ENCODE assay signal across 1 cellular context in the genomic region with DNA sequence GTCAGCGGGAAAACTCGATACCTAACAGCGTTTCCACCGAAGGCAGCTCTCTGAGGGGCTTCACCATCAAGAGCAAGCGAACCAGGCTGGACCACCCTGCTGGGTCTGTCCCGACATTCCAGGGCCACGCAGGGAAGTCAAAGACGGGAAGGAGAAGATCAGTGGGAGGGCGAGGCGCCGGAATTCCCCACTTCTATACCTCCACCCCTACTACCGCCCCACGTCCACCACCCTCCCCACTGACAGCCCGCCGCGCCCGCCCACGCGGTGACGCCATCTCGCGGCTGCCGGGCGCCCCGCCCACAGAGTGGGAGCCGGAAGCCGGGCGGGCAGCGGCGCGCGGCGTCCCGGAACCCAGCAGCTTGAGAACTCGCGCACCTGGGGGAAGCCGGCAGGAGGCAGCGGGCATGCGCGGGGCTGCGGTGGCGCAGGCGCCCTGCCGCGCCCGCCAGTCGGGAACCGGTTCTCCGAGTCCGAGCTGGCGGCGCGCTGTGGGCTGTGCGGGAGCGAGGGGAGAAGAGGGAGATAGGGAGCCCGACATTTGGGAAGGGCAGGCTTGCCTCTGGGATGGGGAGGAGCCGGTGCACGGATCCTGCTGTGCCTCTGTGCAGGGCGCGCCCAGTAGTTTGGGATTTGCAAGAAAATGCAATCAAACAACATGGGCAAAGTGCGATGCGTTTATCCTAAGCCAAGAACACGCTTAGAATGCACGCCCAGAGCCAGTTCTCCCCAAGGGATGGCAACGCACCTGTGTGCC.
TF ChIP-seq lines count a peak whose summit lies in the region.

No MANE protein-coding gene starts in this region.

TF ChIP-seq in HepG2, 621 proteins besides CTCF, POLR2A, EP300 and RAD21 (continued from another document and continues in another):
- no peak for TF ChIP-seq HNF1A (IDR thresholded peaks at IDR 0.05; ENCODE audit: low read depth)
- peak; percentile 44; the same call in 1 of the 2 replicates for TF ChIP-seq HNF1A (CRISPR knock-in tag; IDR thresholded peaks at IDR 0.05; ENCODE audit: borderline replicate concordance)
- TF ChIP-seq ZNF501 (CRISPR knock-in tag; IDR thresholded peaks at IDR 0.05), result peak; percentile 77
- no peak for TF ChIP-seq TCF7L2 (IDR thresholded peaks at IDR 0.05; ENCODE audit: low read depth, low read length)
- TF ChIP-seq SP1 (IDR thresholded peaks at IDR 0.05), result no peak
- TF ChIP-seq SP1 (CRISPR knock-in tag; IDR thresholded peaks at IDR 0.05), result 0 out of 2 replicates have a peak, but pooled peaks have one; percentile 14
- TF ChIP-seq KDM4B (CRISPR knock-in tag; IDR thresholded peaks at IDR 0.05), result 0 out of 2 replicates have a peak, but pooled peaks have one; percentile 25
- no peak for TF ChIP-seq MAFF (IDR thresholded peaks at IDR 0.05; ENCODE audit: low read depth, low read length)
- TF ChIP-seq, protein P1, sequence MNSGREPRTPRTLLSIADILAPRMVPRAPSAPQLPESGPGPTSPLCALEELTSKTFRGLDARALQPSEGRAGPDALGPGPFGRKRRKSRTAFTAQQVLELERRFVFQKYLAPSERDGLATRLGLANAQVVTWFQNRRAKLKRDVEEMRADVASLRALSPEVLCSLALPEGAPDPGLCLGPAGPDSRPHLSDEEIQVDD (CRISPR knock-in tag; IDR thresholded peaks at IDR 0.05; ENCODE audit: borderline replicate concordance), result no peak
- TF ChIP-seq, protein P2, sequence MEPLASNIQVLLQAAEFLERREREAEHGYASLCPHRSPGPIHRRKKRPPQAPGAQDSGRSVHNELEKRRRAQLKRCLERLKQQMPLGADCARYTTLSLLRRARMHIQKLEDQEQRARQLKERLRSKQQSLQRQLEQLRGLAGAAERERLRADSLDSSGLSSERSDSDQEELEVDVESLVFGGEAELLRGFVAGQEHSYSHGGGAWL (CRISPR knock-in tag; IDR thresholded peaks at IDR 0.05), result 0 out of 2 replicates have a peak, but pooled peaks have one; percentile 28
- no peak for TF ChIP-seq ZNF333 (CRISPR knock-in tag; IDR thresholded peaks at IDR 0.05; ENCODE audit: borderline replicate concordance)
- TF ChIP-seq, protein P3, sequence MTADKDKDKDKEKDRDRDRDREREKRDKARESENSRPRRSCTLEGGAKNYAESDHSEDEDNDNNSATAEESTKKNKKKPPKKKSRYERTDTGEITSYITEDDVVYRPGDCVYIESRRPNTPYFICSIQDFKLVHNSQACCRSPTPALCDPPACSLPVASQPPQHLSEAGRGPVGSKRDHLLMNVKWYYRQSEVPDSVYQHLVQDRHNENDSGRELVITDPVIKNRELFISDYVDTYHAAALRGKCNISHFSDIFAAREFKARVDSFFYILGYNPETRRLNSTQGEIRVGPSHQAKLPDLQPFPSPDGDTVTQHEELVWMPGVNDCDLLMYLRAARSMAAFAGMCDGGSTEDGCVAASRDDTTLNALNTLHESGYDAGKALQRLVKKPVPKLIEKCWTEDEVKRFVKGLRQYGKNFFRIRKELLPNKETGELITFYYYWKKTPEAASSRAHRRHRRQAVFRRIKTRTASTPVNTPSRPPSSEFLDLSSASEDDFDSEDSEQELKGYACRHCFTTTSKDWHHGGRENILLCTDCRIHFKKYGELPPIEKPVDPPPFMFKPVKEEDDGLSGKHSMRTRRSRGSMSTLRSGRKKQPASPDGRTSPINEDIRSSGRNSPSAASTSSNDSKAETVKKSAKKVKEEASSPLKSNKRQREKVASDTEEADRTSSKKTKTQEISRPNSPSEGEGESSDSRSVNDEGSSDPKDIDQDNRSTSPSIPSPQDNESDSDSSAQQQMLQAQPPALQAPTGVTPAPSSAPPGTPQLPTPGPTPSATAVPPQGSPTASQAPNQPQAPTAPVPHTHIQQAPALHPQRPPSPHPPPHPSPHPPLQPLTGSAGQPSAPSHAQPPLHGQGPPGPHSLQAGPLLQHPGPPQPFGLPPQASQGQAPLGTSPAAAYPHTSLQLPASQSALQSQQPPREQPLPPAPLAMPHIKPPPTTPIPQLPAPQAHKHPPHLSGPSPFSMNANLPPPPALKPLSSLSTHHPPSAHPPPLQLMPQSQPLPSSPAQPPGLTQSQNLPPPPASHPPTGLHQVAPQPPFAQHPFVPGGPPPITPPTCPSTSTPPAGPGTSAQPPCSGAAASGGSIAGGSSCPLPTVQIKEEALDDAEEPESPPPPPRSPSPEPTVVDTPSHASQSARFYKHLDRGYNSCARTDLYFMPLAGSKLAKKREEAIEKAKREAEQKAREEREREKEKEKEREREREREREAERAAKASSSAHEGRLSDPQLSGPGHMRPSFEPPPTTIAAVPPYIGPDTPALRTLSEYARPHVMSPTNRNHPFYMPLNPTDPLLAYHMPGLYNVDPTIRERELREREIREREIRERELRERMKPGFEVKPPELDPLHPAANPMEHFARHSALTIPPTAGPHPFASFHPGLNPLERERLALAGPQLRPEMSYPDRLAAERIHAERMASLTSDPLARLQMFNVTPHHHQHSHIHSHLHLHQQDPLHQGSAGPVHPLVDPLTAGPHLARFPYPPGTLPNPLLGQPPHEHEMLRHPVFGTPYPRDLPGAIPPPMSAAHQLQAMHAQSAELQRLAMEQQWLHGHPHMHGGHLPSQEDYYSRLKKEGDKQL (CRISPR knock-in tag; IDR thresholded peaks at IDR 0.05; ENCODE audit: low read depth), result no peak
- TF ChIP-seq POLR2AphosphoS5 (IDR thresholded peaks at IDR 0.05; ENCODE audit: low read depth, low read length), result peak; percentile 88
- TF ChIP-seq, protein P4, sequence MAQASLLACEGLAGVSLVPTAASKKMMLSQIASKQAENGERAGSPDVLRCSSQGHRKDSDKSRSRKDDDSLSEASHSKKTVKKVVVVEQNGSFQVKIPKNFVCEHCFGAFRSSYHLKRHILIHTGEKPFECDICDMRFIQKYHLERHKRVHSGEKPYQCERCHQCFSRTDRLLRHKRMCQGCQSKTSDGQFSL (CRISPR knock-in tag; IDR thresholded peaks at IDR 0.05), result peak; percentile 9; the same call in 1 of the 2 replicates
- no peak; the same call in 1 of the 2 replicates for TF ChIP-seq BRCA1 (CRISPR knock-in tag; IDR thresholded peaks at IDR 0.05)
- no peak; the same call in 1 of the 2 replicates for TF ChIP-seq TARDBP (CRISPR knock-in tag; IDR thresholded peaks at IDR 0.05)
- TF ChIP-seq, protein P5, sequence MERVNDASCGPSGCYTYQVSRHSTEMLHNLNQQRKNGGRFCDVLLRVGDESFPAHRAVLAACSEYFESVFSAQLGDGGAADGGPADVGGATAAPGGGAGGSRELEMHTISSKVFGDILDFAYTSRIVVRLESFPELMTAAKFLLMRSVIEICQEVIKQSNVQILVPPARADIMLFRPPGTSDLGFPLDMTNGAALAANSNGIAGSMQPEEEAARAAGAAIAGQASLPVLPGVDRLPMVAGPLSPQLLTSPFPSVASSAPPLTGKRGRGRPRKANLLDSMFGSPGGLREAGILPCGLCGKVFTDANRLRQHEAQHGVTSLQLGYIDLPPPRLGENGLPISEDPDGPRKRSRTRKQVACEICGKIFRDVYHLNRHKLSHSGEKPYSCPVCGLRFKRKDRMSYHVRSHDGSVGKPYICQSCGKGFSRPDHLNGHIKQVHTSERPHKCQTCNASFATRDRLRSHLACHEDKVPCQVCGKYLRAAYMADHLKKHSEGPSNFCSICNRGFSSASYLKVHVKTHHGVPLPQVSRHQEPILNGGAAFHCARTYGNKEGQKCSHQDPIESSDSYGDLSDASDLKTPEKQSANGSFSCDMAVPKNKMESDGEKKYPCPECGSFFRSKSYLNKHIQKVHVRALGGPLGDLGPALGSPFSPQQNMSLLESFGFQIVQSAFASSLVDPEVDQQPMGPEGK (CRISPR knock-in tag; IDR thresholded peaks at IDR 0.05), result 0 out of 2 replicates have a peak, but pooled peaks have one; percentile 15
- TF ChIP-seq SRSF4 (IDR thresholded peaks at IDR 0.05; ENCODE audit: low read depth, low read length, poor library complexity, severe bottlenecking), result no peak
- 0 out of 2 replicates have a peak, but pooled peaks have one; percentile 58 for TF ChIP-seq TSC22D2 (CRISPR knock-in tag; IDR thresholded peaks at IDR 0.05; ENCODE audit: borderline replicate concordance)
- peak; percentile 55 for TF ChIP-seq NR2C2 (CRISPR knock-in tag; IDR thresholded peaks at IDR 0.05; ENCODE audit: borderline replicate concordance)
- TF ChIP-seq ZNF780A (CRISPR knock-in tag; IDR thresholded peaks at IDR 0.05), result no peak
- peak; percentile 23; the same call in 1 of the 2 replicates for TF ChIP-seq GFI1 (CRISPR knock-in tag; IDR thresholded peaks at IDR 0.05; ENCODE audit: borderline replicate concordance)
- no peak for TF ChIP-seq PBX3 (CRISPR knock-in tag; IDR thresholded peaks at IDR 0.05; ENCODE audit: borderline replicate concordance)
- 0 out of 2 replicates have a peak, but pooled peaks have one; percentile 15 for TF ChIP-seq ZBTB42 (CRISPR knock-in tag; IDR thresholded peaks at IDR 0.05)
- TF ChIP-seq KMT2A (CRISPR knock-in tag; IDR thresholded peaks at IDR 0.05), result peak; percentile 59; the same call in 1 of the 2 replicates
- TF ChIP-seq PTBP1 (IDR thresholded peaks at IDR 0.05; ENCODE audit: low read depth, low read length, poor library complexity, severe bottlenecking), result no peak
- peak; percentile 51; the same call in 1 of the 2 replicates for TF ChIP-seq ZNF543 (CRISPR knock-in tag; IDR thresholded peaks at IDR 0.05)
- TF ChIP-seq SRF (IDR thresholded peaks at IDR 0.05; ENCODE audit: low read depth, low read length), result no peak
- TF ChIP-seq KLF12 (CRISPR knock-in tag; IDR thresholded peaks at IDR 0.05; ENCODE audit: borderline replicate concordance), result 0 out of 2 replicates have a peak, but pooled peaks have one; percentile 38
- TF ChIP-seq CBFB (CRISPR knock-in tag; IDR thresholded peaks at IDR 0.05), result no peak
- TF ChIP-seq JUNB (CRISPR knock-in tag; IDR thresholded peaks at IDR 0.05; ENCODE audit: borderline replicate concordance), result peak; percentile 48; the same call in 1 of the 2 replicates
- peak; percentile 75; the same call in 1 of the 2 replicates for TF ChIP-seq YEATS4 (CRISPR knock-in tag; IDR thresholded peaks at IDR 0.05; ENCODE audit: borderline replicate concordance)
- TF ChIP-seq ZNF431 (CRISPR knock-in tag; IDR thresholded peaks at IDR 0.05; ENCODE audit: borderline replicate concordance, low read depth), result peak; percentile 25; the same call in 1 of the 2 replicates
- TF ChIP-seq HOXD1 (CRISPR knock-in tag; IDR thresholded peaks at IDR 0.05), result no peak
- peak; percentile 76 for TF ChIP-seq SRY (CRISPR knock-in tag; IDR thresholded peaks at IDR 0.05)
- TF ChIP-seq ZNF724P (CRISPR knock-in tag; IDR thresholded peaks at IDR 0.05; ENCODE audit: borderline replicate concordance), result no peak
- no peak for TF ChIP-seq TOPORS (CRISPR knock-in tag; IDR thresholded peaks at IDR 0.05)
- TF ChIP-seq KMT2B (CRISPR knock-in tag; IDR thresholded peaks at IDR 0.05), result 0 out of 2 replicates have a peak, but pooled peaks have one; percentile 20
- no peak for TF ChIP-seq LRRFIP1 (CRISPR knock-in tag; conservative IDR thresholded peaks at IDR 0.05)
- TF ChIP-seq, protein P6, sequence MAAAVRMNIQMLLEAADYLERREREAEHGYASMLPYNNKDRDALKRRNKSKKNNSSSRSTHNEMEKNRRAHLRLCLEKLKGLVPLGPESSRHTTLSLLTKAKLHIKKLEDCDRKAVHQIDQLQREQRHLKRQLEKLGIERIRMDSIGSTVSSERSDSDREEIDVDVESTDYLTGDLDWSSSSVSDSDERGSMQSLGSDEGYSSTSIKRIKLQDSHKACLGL (CRISPR knock-in tag; IDR thresholded peaks at IDR 0.05), result peak; percentile 49; the same call in 1 of the 2 replicates
